Comparison of ENCODE assay signal across 8 cellular contexts in the genomic region with DNA sequence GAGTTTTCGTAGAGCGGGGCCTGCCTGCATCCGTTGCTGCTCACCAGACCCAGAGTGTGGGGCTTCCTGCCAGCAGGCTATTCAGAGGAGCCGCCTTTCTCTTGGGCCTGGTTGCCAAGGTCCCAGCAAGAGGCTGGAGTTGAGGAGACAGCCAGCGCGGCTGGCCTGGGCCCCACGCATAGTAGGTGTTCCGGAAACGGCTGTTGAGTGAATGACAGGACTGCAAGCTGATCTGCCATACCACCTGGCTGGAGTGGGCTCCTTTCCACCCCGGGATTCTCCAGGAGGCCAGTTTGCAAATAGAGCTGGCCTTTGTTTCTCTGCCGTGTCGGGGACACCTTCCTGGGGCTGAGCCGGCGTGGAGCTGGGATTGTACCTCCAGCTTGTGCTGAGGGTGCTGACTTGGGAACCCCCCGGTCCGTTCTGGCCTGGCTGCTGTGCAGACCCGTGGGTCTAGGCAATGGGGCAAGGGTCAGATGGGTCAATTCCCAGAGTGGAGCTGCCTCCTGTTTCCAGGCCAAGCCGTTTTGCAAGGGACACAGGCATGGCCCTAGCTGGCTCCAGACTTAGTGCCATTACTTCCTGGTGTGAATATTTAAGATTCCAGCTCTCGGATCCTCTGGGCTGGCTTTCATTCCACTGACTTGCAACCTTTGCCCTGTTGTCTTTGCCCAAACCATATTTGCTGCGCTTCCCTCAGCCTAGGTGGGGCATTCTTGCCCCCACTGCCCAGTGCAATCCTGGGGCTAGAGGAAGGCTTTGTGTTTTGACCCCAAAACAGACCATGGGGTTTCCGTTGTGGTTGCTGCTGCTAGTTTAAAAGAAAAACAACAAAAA.
DNase-seq lines count a peak whose midpoint lies in the region; ATAC-seq and TF ChIP-seq lines count a peak whose summit lies in the region.

No MANE protein-coding gene starts in this region.

- no peak for DNase-seq in activated CD8-positive, alpha-beta T cell treated with anti-CD3 and anti-CD28 coated beads, Interleukin-2, amount 10 ng/mL, durations not matched to agents 7 days and 5 days
- no peak for DNase-seq in activated CD8-positive, alpha-beta T cell treated with anti-CD3 and anti-CD28 coated beads for 36 hours
- DNase-seq in iPS-NIHi7 (ENCODE audit: extremely low spot score) (peak; percentile 69), tibial nerve (ENCODE audit: low spot score in 2 of 2) (peak in 1 of 2 donors; percentile 49), GF-D8 (lab: John Stamatoyannopoulos, UW) (no peak)
- DNase-seq in naive thymus-derived CD4-positive, alpha-beta T cell, result no peak
- DNase-seq in activated T-cell treated with anti-CD3 and anti-CD28 coated beads, Interleukin-2, amount 50 U/mL, for 1 hour, result no peak

- TF ChIP-seq CTCF in activated CD8-positive, alpha-beta T cell treated with anti-CD3 and anti-CD28 coated beads for 36 hours (IDR thresholded peaks at IDR 0.05), result no peak
- no peak for TF ChIP-seq CTCF in SU-DHL-6 (IDR thresholded peaks at IDR 0.05; ENCODE audit: insufficient read depth, low read length, poor library complexity, severe bottlenecking)
- TF ChIP-seq CTCF in tibial nerve (IDR thresholded peaks at IDR 0.05), result no peak

- peaks cover 36% of the 10 kb centered on the region for H3K4me1 Mint-ChIP-seq in activated CD8-positive, alpha-beta T cell treated with anti-CD3 and anti-CD28 coated beads, Interleukin-2, amount 10 ng/mL, durations not matched to agents 7 days and 5 days (ENCODE audit: low read depth)
- peaks cover 10% of the 10 kb centered on the region for H3K4me1 Mint-ChIP-seq in activated CD8-positive, alpha-beta T cell treated with anti-CD3 and anti-CD28 coated beads for 36 hours (ENCODE audit: low read depth)
- H3K4me1 Mint-ChIP-seq in naive thymus-derived CD4-positive, alpha-beta T cell, result peaks cover 8 to 27% (median 13%) of the 10 kb centered on the region in 7 donors

- H3K36me3 Mint-ChIP-seq in activated CD8-positive, alpha-beta T cell treated with anti-CD3 and anti-CD28 coated beads, Interleukin-2, amount 10 ng/mL, durations not matched to agents 7 days and 5 days (ENCODE audit: low read depth), result peaks cover 38% of the 10 kb centered on the region
- no peaks in the 10 kb centered on the region for H3K36me3 Mint-ChIP-seq in activated CD8-positive, alpha-beta T cell treated with anti-CD3 and anti-CD28 coated beads for 36 hours (ENCODE audit: low read depth)
- peaks cover 0 to 20% (median 7%) of the 10 kb centered on the region in 5 donors for H3K36me3 Mint-ChIP-seq in naive thymus-derived CD4-positive, alpha-beta T cell

- H3K9me2 ChIP-seq in SU-DHL-6 (replicated peaks; ENCODE audit: insufficient read depth, low read length), result no peaks in the 10 kb centered on the region

- peak overlapping the region; percentile 28 for H3K27ac Mint-ChIP-seq in activated CD8-positive, alpha-beta T cell treated with anti-CD3 and anti-CD28 coated beads, Interleukin-2, amount 10 ng/mL, durations not matched to agents 7 days and 5 days
- no peak overlapping the region for H3K27ac Mint-ChIP-seq in activated CD8-positive, alpha-beta T cell treated with anti-CD3 and anti-CD28 coated beads for 36 hours
- H3K27ac Mint-ChIP-seq in naive thymus-derived CD4-positive, alpha-beta T cell, result peak overlapping the region in 3 of 9 donors; percentile 2 to 62 (median 51)

- POLR2A ChIA-PET in activated CD8-positive, alpha-beta T cell treated with anti-CD3 and anti-CD28 coated beads, Interleukin-2, amount 10 ng/mL, durations not matched to agents 7 days and 5 days (lab: Charles Lee), result no interaction called here
- POLR2A ChIA-PET in activated CD8-positive, alpha-beta T cell treated with anti-CD3 and anti-CD28 coated beads for 36 hours (lab: Charles Lee), result interaction anchor here (0.9 kb wide), 1 partner anchor 14 kb away, joined by 3 read pairs; no protein-coding TSS in a partner anchor
- POLR2A ChIA-PET in naive thymus-derived CD4-positive, alpha-beta T cell (lab: Charles Lee), result no interaction called here

- no peaks in the 10 kb centered on the region for H3K9me3 ChIP-seq in SU-DHL-6 (ENCODE audit: insufficient read depth, low read length)
- H3K9me3 ChIP-seq in tibial nerve, result no peaks in the 10 kb centered on the region
- no peaks in the 10 kb centered on the region for H3K9me3 ChIP-seq in naive thymus-derived CD4-positive, alpha-beta T cell (ENCODE audit: control insufficient read depth in 2 of 3, low read length in 3 of 3)

- CTCF ChIA-PET in activated CD8-positive, alpha-beta T cell treated with anti-CD3 and anti-CD28 coated beads, Interleukin-2, amount 10 ng/mL, durations not matched to agents 7 days and 5 days (lab: Charles Lee), result no interaction called here
- CTCF ChIA-PET in activated CD8-positive, alpha-beta T cell treated with anti-CD3 and anti-CD28 coated beads for 36 hours (lab: Charles Lee), result interaction anchor here (1.2 kb wide), 1 partner anchor 13 kb away, joined by 3 read pairs; no protein-coding TSS in a partner anchor
- CTCF ChIA-PET in naive thymus-derived CD4-positive, alpha-beta T cell (lab: Charles Lee), result no interaction called here

- TF ChIP-seq EP300 in tibial nerve (IDR thresholded peaks at IDR 0.05), result no peak

- 35 to 46% methylated on average over 13 to 16 of the region's 21 CpGs for WGBS in tibial nerve, 2 donors

- no peak overlapping the region for H2AFZ ChIP-seq in SU-DHL-6 (ENCODE audit: low read depth, low read length, severe bottlenecking)

- no peaks in the 10 kb centered on the region for H3K9me3 Mint-ChIP-seq in activated CD8-positive, alpha-beta T cell treated with anti-CD3 and anti-CD28 coated beads, Interleukin-2, amount 10 ng/mL, durations not matched to agents 7 days and 5 days (ENCODE audit: insufficient read depth)
- H3K9me3 Mint-ChIP-seq in activated CD8-positive, alpha-beta T cell treated with anti-CD3 and anti-CD28 coated beads for 36 hours, result no peaks in the 10 kb centered on the region
- peaks cover 0 to 2% (median 0%) of the 10 kb centered on the region in 11 donors for H3K9me3 Mint-ChIP-seq in naive thymus-derived CD4-positive, alpha-beta T cell

- H3F3A ChIP-seq in SU-DHL-6 (ENCODE audit: insufficient read depth), result no peaks in the 10 kb centered on the region

- no peak for ATAC-seq in activated CD8-positive, alpha-beta T cell treated with anti-CD3 and anti-CD28 coated beads, Interleukin-2, amount 10 ng/mL, durations not matched to agents 7 days and 5 days
- ATAC-seq in activated CD8-positive, alpha-beta T cell treated with anti-CD3 and anti-CD28 coated beads for 36 hours, result no peak
- no peak for ATAC-seq in naive thymus-derived CD4-positive, alpha-beta T cell

- H4K20me1 ChIP-seq in SU-DHL-6 (ENCODE audit: low read depth, low read length), result peaks cover 6% of the 10 kb centered on the region; the same call in 1 of the 2 replicates

- intact Hi-C loops in activated CD8-positive, alpha-beta T cell treated with anti-CD3 and anti-CD28 coated beads for 36 hours (cut with micrococcal nuclease), result no loop called here
- intact Hi-C loops in naive thymus-derived CD4-positive, alpha-beta T cell (cut with micrococcal nuclease), result no loop called here

- peak overlapping the region; percentile 24 for H3K4me2 ChIP-seq in SU-DHL-6 (ENCODE audit: low read depth, low read length, poor library complexity, severe bottlenecking)

- H3K27me3 ChIP-seq in SU-DHL-6 (ENCODE audit: low read length) (no peaks in the 10 kb centered on the region), tibial nerve (no peaks in the 10 kb centered on the region)
- H3K27me3 ChIP-seq in naive thymus-derived CD4-positive, alpha-beta T cell (ENCODE audit: control insufficient read depth in 2 of 2, insufficient read depth in 2 of 2, low read length in 2 of 2), result no peaks in the 10 kb centered on the region

- H3K4me3 ChIP-seq in SU-DHL-6 (ENCODE audit: insufficient read depth, low read length, poor library complexity, severe bottlenecking) (no peak overlapping the region), tibial nerve (no peak overlapping the region)
- no peak overlapping the region for H3K4me3 ChIP-seq in naive thymus-derived CD4-positive, alpha-beta T cell (ENCODE audit: low read length)

- H3K27ac ChIP-seq in SU-DHL-6 (ENCODE audit: low read depth, low read length) (no peak overlapping the region), tibial nerve (peak overlapping the region in 3 of 4 donors; percentile 23 to 64 (median 35))
- no peak overlapping the region for H3K27ac ChIP-seq in naive thymus-derived CD4-positive, alpha-beta T cell (ENCODE audit: low read depth, low read length)

- H3K79me2 ChIP-seq in SU-DHL-6 (ENCODE audit: insufficient read depth, low read length), result peaks cover 14% of the 10 kb centered on the region

- no peaks in the 10 kb centered on the region for H3K27me3 Mint-ChIP-seq in activated CD8-positive, alpha-beta T cell treated with anti-CD3 and anti-CD28 coated beads, Interleukin-2, amount 10 ng/mL, durations not matched to agents 7 days and 5 days (ENCODE audit: low read depth)
- H3K27me3 Mint-ChIP-seq in activated CD8-positive, alpha-beta T cell treated with anti-CD3 and anti-CD28 coated beads for 36 hours, result no peaks in the 10 kb centered on the region
- no peaks in the 10 kb centered on the region for H3K27me3 Mint-ChIP-seq in naive thymus-derived CD4-positive, alpha-beta T cell

- no peak for TF ChIP-seq POLR2A in tibial nerve (IDR thresholded peaks at IDR 0.05)

- no peak overlapping the region for H3K4me3 Mint-ChIP-seq in activated CD8-positive, alpha-beta T cell treated with anti-CD3 and anti-CD28 coated beads, Interleukin-2, amount 10 ng/mL, durations not matched to agents 7 days and 5 days
- no peak overlapping the region for H3K4me3 Mint-ChIP-seq in activated CD8-positive, alpha-beta T cell treated with anti-CD3 and anti-CD28 coated beads for 36 hours
- H3K4me3 Mint-ChIP-seq in naive thymus-derived CD4-positive, alpha-beta T cell, result peak overlapping the region in 1 of 10 donors; percentile 21

- H3K4me1 ChIP-seq in tibial nerve, result peaks cover 0 to 31% (median 14%) of the 10 kb centered on the region in 4 donors
- no peaks in the 10 kb centered on the region for H3K4me1 ChIP-seq in naive thymus-derived CD4-positive, alpha-beta T cell (ENCODE audit: control insufficient read depth in 2 of 2, insufficient read depth in 2 of 2, low read length in 2 of 2)

- H3K9ac ChIP-seq in SU-DHL-6 (ENCODE audit: low read length), result no peak overlapping the region

- H3K36me3 ChIP-seq in SU-DHL-6 (ENCODE audit: low read length) (no peaks in the 10 kb centered on the region), tibial nerve (peaks cover 0 to 5% (median 0%) of the 10 kb centered on the region in 3 donors)
- peaks cover 0 to 13% (median 0%) of the 10 kb centered on the region in 3 experiments for H3K36me3 ChIP-seq in naive thymus-derived CD4-positive, alpha-beta T cell (ENCODE audit: control insufficient read depth in 2 of 3, insufficient read depth in 3 of 3, low read length in 3 of 3)

Comparison
In these comparisons a context has a peak if more than half of its experiments do, and no peak if none do; other contexts are left out.
1. H3K27ac ChIP-seq: peak in tibial nerve (3 of 4); none in SU-DHL-6 (single experiment) and naive thymus-derived CD4-positive, alpha-beta T cell (single experiment).